18 cellular contexts compared by ENCODE assay signal in the genomic region with DNA sequence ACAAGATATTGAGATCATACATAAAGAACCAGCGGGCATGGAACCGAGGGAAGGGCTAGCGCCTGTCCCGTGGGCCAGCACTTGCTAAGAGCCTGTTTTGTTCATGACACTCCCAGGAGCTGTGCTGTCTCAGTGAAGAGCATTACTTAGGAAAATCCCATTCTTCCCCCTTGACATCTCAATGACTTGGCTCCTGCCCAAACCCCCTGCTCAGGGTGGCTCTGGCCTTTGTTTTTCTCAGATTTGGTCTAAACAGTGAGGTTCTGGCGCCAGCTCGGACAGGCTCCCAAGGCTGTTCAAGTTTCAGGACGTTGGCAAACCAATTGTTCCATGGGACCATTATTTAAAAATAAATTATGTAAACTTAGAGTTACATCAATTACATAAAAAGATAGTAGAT.
"Had no signal": no experiment of that assay in that cellular context is flagged by ENCODE, and none has a peak within 500 bp of the region (broad histone marks: within the 10 kb centered on the region; RNA-seq: fewer than 3 reads in every experiment).

No MANE protein-coding gene starts in this region.

- H3K36me3 ChIP-seq: esophagus muscularis mucosa, left ventricle myocardium inferior, stomach had no signal

- H3K9me3 ChIP-seq: esophagus muscularis mucosa, left ventricle myocardium inferior, stomach had no signal

- DNase-seq: activated CD4-positive, alpha-beta T cell treated with anti-CD3 and anti-CD28 coated beads, Interleukin-2, amount 50 U/mL, for 1 hour; activated CD4-positive, CD25-positive, alpha-beta regulatory T cell treated with anti-CD3 and anti-CD28 coated beads, Interleukin-2, amount 50 U/mL, for 72 hours; activated CD8-positive, alpha-beta memory T cell treated with anti-CD3 and anti-CD28 coated beads for 24 hours; activated CD8-positive, alpha-beta memory T cell treated with anti-CD3 and anti-CD28 coated beads, Interleukin-2, amount 50 U/mL, for 48 hours; activated gamma-delta T cell; effector CD8-positive, alpha-beta T cell; immature natural killer cell; kidney glomerular epithelial cell; left ventricle myocardium inferior; mammary epithelial cell; midbrain; nephron progenitor cell; nucleus accumbens; stimulated activated CD4-positive, alpha-beta T cell treated with anti-CD3 and anti-CD28 coated beads, Interleukin-4, amount 100 ng/mL, for 1 hour; stomach; trophoblast cell had no signal

- H3K4me1 ChIP-seq: esophagus muscularis mucosa, left ventricle myocardium inferior, stomach had no signal

- H3K4me3 ChIP-seq: esophagus muscularis mucosa, left ventricle myocardium inferior, smooth muscle cell, stomach had no signal
